ENCODE assay signal across 17 cellular contexts in genomic region chr6:105628156-105628860, GRCh38.
"Had no signal": no experiment of that assay in that cellular context is flagged by ENCODE, and none has a peak within 500 bp of the region (broad histone marks: within the 10 kb centered on the region; RNA-seq: fewer than 3 reads in every experiment).

No MANE protein-coding gene starts in this region.

- H2AFZ ChIP-seq: neural progenitor cell had no signal

- DNase-seq: activated CD4-positive, alpha-beta T cell treated with anti-CD3 and anti-CD28 coated beads, Interleukin-2, amount 10 ng/mL, durations not matched to agents 7 days and 5 days; activated CD4-positive, CD25-positive, alpha-beta regulatory T cell; activated gamma-delta T cell treated with Interleukin-2 at 50 U/mL for 16 hours; activated T-cell treated with anti-CD3 and anti-CD28 coated beads, Interleukin-2, amount 50 U/mL, for 72 hours; dermis blood vessel endothelial cell; endodermal cell; midbrain; right cardiac atrium; stimulated activated CD4-positive, alpha-beta T cell treated with anti-CD3 and anti-CD28 coated beads, Interleukin-15, amount 100 ng/mL, for 24 hours; stimulated activated CD4-positive, alpha-beta T cell treated with anti-CD3 and anti-CD28 coated beads, Interleukin-2, amount 100 ng/mL, for 48 hours; SW 1271; T-helper 9 cell; transverse colon had no signal

- H3K36me3 Mint-ChIP-seq: neural progenitor cell had no signal

- ATAC-seq: activated T-cell treated with anti-CD3 and anti-CD28 coated beads, Interleukin-2, amount 50 U/mL, for 72 hours had no signal

- H3K4me1 ChIP-seq: neural progenitor cell, prostate gland, transverse colon had no signal

- H3K36me3 ChIP-seq: neural progenitor cell, prostate gland, transverse colon had no signal

- H3K4me3 ChIP-seq: neural progenitor cell, prostate gland, transverse colon had no signal

- H3K4me3 Mint-ChIP-seq: activated CD4-positive, alpha-beta T cell treated with anti-CD3 and anti-CD28 coated beads, Interleukin-2, amount 10 ng/mL, durations not matched to agents 7 days and 5 days; activated naive CD8-positive, alpha-beta T cell; activated T-cell treated with anti-CD3 and anti-CD28 coated beads, Interleukin-2, amount 50 U/mL, for 72 hours; endodermal cell; neural progenitor cell; stimulated activated naive CD8-positive, alpha-beta T cell treated with anti-CD3 and anti-CD28 coated beads, Interleukin-15, Interleukin-2, amounts not matched to agents 100 ng/mL and 50 ng/mL, for 24 hours had no signal

- H3K9me3 ChIP-seq: prostate gland, transverse colon had no signal

- H3K4me2 ChIP-seq: neural progenitor cell had no signal

- H3K27ac Mint-ChIP-seq: activated CD4-positive, alpha-beta T cell treated with anti-CD3 and anti-CD28 coated beads, Interleukin-2, amount 10 ng/mL, durations not matched to agents 7 days and 5 days; activated naive CD8-positive, alpha-beta T cell; activated T-cell treated with anti-CD3 and anti-CD28 coated beads, Interleukin-2, amount 50 U/mL, for 72 hours; endodermal cell; neural progenitor cell; stimulated activated naive CD8-positive, alpha-beta T cell treated with anti-CD3 and anti-CD28 coated beads, Interleukin-15, Interleukin-2, amounts not matched to agents 100 ng/mL and 50 ng/mL, for 24 hours had no signal

- H3K27me3 ChIP-seq: neural progenitor cell, transverse colon had no signal

- H3K4me1 Mint-ChIP-seq: neural progenitor cell had no signal

- H3K27ac ChIP-seq: neural progenitor cell, prostate gland had no signal

- H3K9me3 Mint-ChIP-seq: neural progenitor cell had no signal
